ENCODE assay signal across 1 cellular context in the genomic region with DNA sequence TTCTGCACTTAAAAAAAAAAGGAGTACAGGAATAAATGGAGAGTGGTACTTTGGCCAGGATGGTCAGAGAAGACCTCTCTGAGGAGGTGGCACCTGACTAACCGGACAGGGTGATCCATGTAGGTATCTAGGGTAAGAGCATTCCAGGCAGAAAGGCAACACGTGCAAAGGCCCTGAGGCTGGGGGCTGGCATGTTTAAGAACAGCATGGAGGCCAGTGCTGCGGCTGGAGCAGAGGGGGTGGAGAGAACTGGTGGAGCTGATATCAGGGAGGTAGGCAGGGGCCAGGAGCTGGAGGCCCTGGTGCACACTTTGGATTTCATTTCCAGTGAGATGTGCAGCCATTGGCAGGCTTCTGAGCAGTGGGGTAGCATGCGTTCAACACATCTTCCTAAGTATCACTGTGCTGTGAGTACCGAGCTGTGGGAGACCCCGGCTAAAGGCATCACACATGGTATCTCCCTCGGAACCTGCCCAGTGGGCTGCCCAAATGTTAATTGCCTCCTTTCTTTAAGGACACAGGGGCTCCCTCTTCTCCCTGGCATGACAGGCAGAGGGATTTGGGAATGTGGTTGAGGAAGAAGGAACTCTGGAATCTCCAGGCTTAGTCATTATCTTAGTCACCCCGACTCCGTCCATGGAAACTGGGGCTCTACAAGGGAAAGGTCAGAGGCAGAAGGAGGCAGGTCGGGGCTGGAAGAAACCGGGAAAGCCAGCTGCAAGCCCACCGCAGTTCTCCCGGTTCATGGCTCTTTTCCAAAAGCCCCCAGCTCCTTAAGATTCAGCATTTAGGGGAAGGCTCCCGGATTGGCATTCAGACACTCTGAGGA.
TF ChIP-seq lines count a peak whose summit lies in the region.

No MANE protein-coding gene starts in this region.

TF ChIP-seq in IMR-90, 13 proteins besides CTCF, POLR2A, EP300 and RAD21:
- TF ChIP-seq ELK1 (IDR thresholded peaks at IDR 0.05; ENCODE audit: borderline replicate concordance, low read depth, low read length) (no peak), RFX5 (IDR thresholded peaks at IDR 0.05; ENCODE audit: low read depth, low read length) (no peak), CHD1 (IDR thresholded peaks at IDR 0.05; ENCODE audit: low read depth, low read length) (no peak), FOS (IDR thresholded peaks at IDR 0.05; ENCODE audit: low read depth, low read length) (0 out of 2 replicates have a peak, but pooled peaks have one; percentile 33), RCOR1 (IDR thresholded peaks at IDR 0.05; ENCODE audit: insufficient replicate concordance, low read length) (no peak)
